ENCODE assay signal across 24 cellular contexts in genomic region chr3:117669761-117670160, GRCh38.
DNase-seq lines count a peak whose midpoint lies in the region; ATAC-seq and TF ChIP-seq lines count a peak whose summit lies in the region.
"Had no signal": no experiment of that assay in that cellular context is flagged by ENCODE, and none has a peak within 500 bp of the region (broad histone marks: within the 10 kb centered on the region; RNA-seq: fewer than 3 reads in every experiment).

No MANE protein-coding gene starts in this region.

- no peak overlapping the region for H3K4me3 Mint-ChIP-seq in nephron progenitor cell
- H3K4me3 Mint-ChIP-seq in type B pancreatic cell, result peak overlapping the region; percentile 17
- no peak overlapping the region for H3K4me3 Mint-ChIP-seq in naive thymus-derived CD8-positive, alpha-beta T cell
- H3K4me3 Mint-ChIP-seq: CD4-positive, CD25-positive, alpha-beta regulatory T cell; HFFc6; T-cell had no signal

- H3K27me3 Mint-ChIP-seq in nephron progenitor cell (ENCODE audit: low read depth, poor library complexity), result no peaks in the 10 kb centered on the region
- H3K27me3 Mint-ChIP-seq in type B pancreatic cell, result no peaks in the 10 kb centered on the region
- H3K27me3 Mint-ChIP-seq in naive thymus-derived CD8-positive, alpha-beta T cell, result no peaks in the 10 kb centered on the region
- H3K27me3 Mint-ChIP-seq: CD4-positive, CD25-positive, alpha-beta regulatory T cell; T-cell had no signal

- H3K9me3 Mint-ChIP-seq in nephron progenitor cell (no peaks in the 10 kb centered on the region), type B pancreatic cell (no peaks in the 10 kb centered on the region)
- H3K9me3 Mint-ChIP-seq in naive thymus-derived CD8-positive, alpha-beta T cell, result peaks cover 0 to 25% (median 4%) of the 10 kb centered on the region in 9 donors
- H3K9me3 Mint-ChIP-seq: HFFc6 had no signal

- no peak for TF ChIP-seq CTCF in nephron progenitor cell (IDR thresholded peaks at IDR 0.05)
- TF ChIP-seq CTCF in type B pancreatic cell (conservative IDR thresholded peaks at IDR 0.05), result no peak

- DNase-seq in NCI-H1436 (lab: John Stamatoyannopoulos, UW), result peak; percentile 12
- no peak for DNase-seq in NCI-H1436 treated with DMSO at 0.1 percent for 48 hours (lab: John Stamatoyannopoulos, UW)
- DNase-seq in NCI-H2227 (lab: John Stamatoyannopoulos, UW; ENCODE audit: unreplicated experiment), result peak; percentile 89
- DNase-seq in nephron progenitor cell, result peak; percentile 12
- no peak for DNase-seq in type B pancreatic cell (ENCODE audit: extremely low spot score, unreplicated experiment)
- DNase-seq in mesenteric fat pad (ENCODE audit: low spot score), result no peak
- DNase-seq in naive thymus-derived CD8-positive, alpha-beta T cell, result no peak
- no peak for DNase-seq in DMS153 (lab: John Stamatoyannopoulos, UW)
- DNase-seq: 8988T; ACHN; BE2C; CD4-positive, CD25-positive, alpha-beta regulatory T cell; GOT3; HFFc6; MV-4-11; NCI-H1105; NCI-H1694 treated with DMSO at 0.1 percent for 48 hours; NCI-H2107; NCI-H226; NCI-H524; NCI-H774; SHP77; T-cell had no signal

- H3K4me1 Mint-ChIP-seq in nephron progenitor cell, result peaks cover 70% of the 10 kb centered on the region
- H3K4me1 Mint-ChIP-seq in type B pancreatic cell (ENCODE audit: unreplicated experiment), result peaks cover 32% of the 10 kb centered on the region
- H3K4me1 Mint-ChIP-seq in naive thymus-derived CD8-positive, alpha-beta T cell, result no peaks in the 10 kb centered on the region
- H3K4me1 Mint-ChIP-seq: CD4-positive, CD25-positive, alpha-beta regulatory T cell; T-cell had no signal

- peak overlapping the region; percentile 83 for H3K27ac Mint-ChIP-seq in nephron progenitor cell
- peak overlapping the region; percentile 64 for H3K27ac Mint-ChIP-seq in type B pancreatic cell
- no peak overlapping the region for H3K27ac Mint-ChIP-seq in naive thymus-derived CD8-positive, alpha-beta T cell
- H3K27ac Mint-ChIP-seq: CD4-positive, CD25-positive, alpha-beta regulatory T cell; HFFc6; T-cell had no signal

- no peaks in the 10 kb centered on the region for H3K36me3 Mint-ChIP-seq in nephron progenitor cell (ENCODE audit: low read depth)
- no peaks in the 10 kb centered on the region for H3K36me3 Mint-ChIP-seq in type B pancreatic cell
- no peaks in the 10 kb centered on the region for H3K36me3 Mint-ChIP-seq in naive thymus-derived CD8-positive, alpha-beta T cell
- H3K36me3 Mint-ChIP-seq: CD4-positive, CD25-positive, alpha-beta regulatory T cell; T-cell had no signal

- no peak for ATAC-seq in naive thymus-derived CD8-positive, alpha-beta T cell
- ATAC-seq: K562, T-cell had no signal

- POLR2A ChIA-PET in naive thymus-derived CD8-positive, alpha-beta T cell (lab: Charles Lee), result no interaction called here

Comparison
In these comparisons a context has a peak if more than half of its experiments do, and no peak if none do; other contexts are left out.
1. DNase-seq: peak in NCI-H1436 (single experiment), NCI-H2227 (single experiment) and nephron progenitor cell (single experiment); none in NCI-H1436 treated with DMSO at 0.1 percent for 48 hours (single experiment), type B pancreatic cell (single experiment), mesenteric fat pad (single experiment), naive thymus-derived CD8-positive, alpha-beta T cell (0 of 10) and DMS153 (single experiment).
2. H3K27ac Mint-ChIP-seq: peak in nephron progenitor cell (single experiment) and type B pancreatic cell (single experiment); none in naive thymus-derived CD8-positive, alpha-beta T cell (0 of 10).